In the genomic region with DNA sequence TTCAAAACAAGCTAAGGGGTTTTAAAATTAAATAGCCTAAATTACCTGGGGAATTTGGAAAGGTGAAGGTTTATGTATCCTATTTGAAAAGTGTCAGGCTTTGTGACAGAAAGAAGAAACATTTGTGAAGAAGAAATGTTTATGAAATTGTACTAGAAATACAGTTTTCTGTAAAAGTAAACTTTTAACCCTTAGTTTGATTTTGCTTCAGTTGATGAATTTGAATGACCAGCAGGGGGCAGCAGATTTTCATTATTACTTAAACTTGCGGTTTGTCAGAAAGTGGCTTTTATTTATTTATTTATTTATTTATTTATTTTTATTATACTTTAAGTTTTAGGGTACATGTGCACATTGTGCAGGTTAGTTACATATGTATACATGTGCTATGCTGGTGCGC, we compare ENCODE assay signal across 8 cellular contexts. TPM values are rescaled to one million over a fixed set of nuclear protein-coding genes. Genes with fewer than 3 reads are reported as not detected.
A peak's percentile ranks its signal among the peaks of the same experiment; 100 is the strongest.
DNase-seq lines count a peak whose midpoint lies in the region; ATAC-seq, FAIRE-seq and TF ChIP-seq lines count a peak whose summit lies in the region.

No MANE protein-coding gene starts in this region.

- no peaks in the 10 kb centered on the region for H3K27me3 ChIP-seq in pancreas

- no peak overlapping the region for H3K4me3 Mint-ChIP-seq in activated CD4-positive, alpha-beta T cell treated with anti-CD3 and anti-CD28 coated beads for 36 hours

- intact Hi-C loops in activated CD4-positive, alpha-beta T cell treated with anti-CD3 and anti-CD28 coated beads for 36 hours (cut with DNase I, micrococcal nuclease), result loop anchor here in 1 of 2 experiments (10.0 kb wide), 2 partner anchors 674 to 1114 kb away; no protein-coding TSS in a partner anchor
- intact Hi-C loops in pancreas (cut with DNase I), result no loop called here

- no peak for FAIRE-seq in pancreas (lab: Jason Lieb, UNC)

- peak; percentile 19 for TF ChIP-seq CTCF in cardiac fibroblast (IDR thresholded peaks at IDR 0.05; ENCODE audit: low read depth, low read length)
- peak in 3 of 4 donors; percentile 47 to 55 (median 53) for TF ChIP-seq CTCF in pancreas (IDR thresholded peaks at IDR 0.05)

- H3K4me1 ChIP-seq in pancreas, result no peaks in the 10 kb centered on the region

- H3K27ac ChIP-seq in pancreas, result no peak overlapping the region

- H3K36me3 Mint-ChIP-seq in activated CD4-positive, alpha-beta T cell treated with anti-CD3 and anti-CD28 coated beads for 36 hours (ENCODE audit: low read depth), result peaks cover 58% of the 10 kb centered on the region

- CTCF ChIA-PET in activated CD4-positive, alpha-beta T cell treated with anti-CD3 and anti-CD28 coated beads for 36 hours (lab: Charles Lee), result interaction anchor here (0.6 to 1.9 kb wide), 7 partner anchors 8 to 1086 kb away, joined by 3 to 6 read pairs (median 3); no protein-coding TSS in a partner anchor

- no peaks in the 10 kb centered on the region for H3K9me3 ChIP-seq in pancreas

- no peaks in the 10 kb centered on the region for H3K4me1 Mint-ChIP-seq in activated CD4-positive, alpha-beta T cell treated with anti-CD3 and anti-CD28 coated beads for 36 hours

- WGBS in pancreas, 2 donors, result 21 to 36% methylated on average over 1 of the region's 2 CpGs

- POLR2A ChIA-PET in activated CD4-positive, alpha-beta T cell treated with anti-CD3 and anti-CD28 coated beads for 36 hours (lab: Charles Lee), result no interaction called here

- no peak overlapping the region for H3K4me3 ChIP-seq in cardiac fibroblast (replicated peaks in 1 of 2; ENCODE audit: low read depth in 2 of 2, low read length in 2 of 2)
- no peak overlapping the region for H3K4me3 ChIP-seq in pancreas

- peaks cover 2% of the 10 kb centered on the region for H3K9me3 Mint-ChIP-seq in activated CD4-positive, alpha-beta T cell treated with anti-CD3 and anti-CD28 coated beads for 36 hours (ENCODE audit: low read depth)

- DNase-seq in activated CD4-positive, alpha-beta T cell treated with anti-CD3 and anti-CD28 coated beads for 36 hours, result peak; percentile 52
- DNase-seq in activated CD4-positive, alpha-beta T cell treated with anti-CD3 and anti-CD28 coated beads, Interleukin-2, amount 50 U/mL, for 1 hour, result no peak
- DNase-seq in NCI-H2171 treated with DMSO at 0.1 percent for 48 hours (lab: John Stamatoyannopoulos, UW), result peak; percentile 29
- DNase-seq in cardiac fibroblast (ENCODE audit: low read depth in 2 of 2), result peak; percentile 71 to 80
- peak in 1 of 6 donors; percentile 21 for DNase-seq in pancreas
- no peak for DNase-seq in D341Med (ENCODE audit: low spot score)

- ATAC-seq in activated CD4-positive, alpha-beta T cell treated with anti-CD3 and anti-CD28 coated beads for 36 hours, result no peak
- ATAC-seq in pancreas (no peak), HG02798 (IDR thresholded peaks at IDR 0.05; ENCODE audit: poor library complexity, unreplicated experiment) (no peak), HG03378 (IDR thresholded peaks at IDR 0.05; ENCODE audit: unreplicated experiment) (no peak)

- H3K27me3 Mint-ChIP-seq in activated CD4-positive, alpha-beta T cell treated with anti-CD3 and anti-CD28 coated beads for 36 hours, result no peaks in the 10 kb centered on the region

- no peak overlapping the region for H3K27ac Mint-ChIP-seq in activated CD4-positive, alpha-beta T cell treated with anti-CD3 and anti-CD28 coated beads for 36 hours

- H3K36me3 ChIP-seq in pancreas, result peaks cover 0 to 18% (median 0%) of the 10 kb centered on the region in 3 donors

RNA-seq across cellular contexts. Expression of a gene that starts 58.1 kb away (rescaled TPM):
- total RNA-seq in activated CD4-positive, alpha-beta T cell treated with anti-CD3 and anti-CD28 coated beads for 36 hours, result 10 to 100 TPM; 55.4 to 77.5 TPM
- 10 to 100 TPM; 27.1 to 48.0 (median 36.1) TPM for total RNA-seq in pancreas
- 10 to 100 TPM in 1 of 2 donors, 1 to 10 TPM in 1; 6.1 to 13.3 TPM for polyA plus RNA-seq in pancreas

Comparison
In these comparisons a context has a peak if more than half of its experiments do, and no peak if none do; other contexts are left out.
1. DNase-seq: peak in activated CD4-positive, alpha-beta T cell treated with anti-CD3 and anti-CD28 coated beads for 36 hours (single experiment), NCI-H2171 treated with DMSO at 0.1 percent for 48 hours (single experiment) and cardiac fibroblast (2 of 2); none in activated CD4-positive, alpha-beta T cell treated with anti-CD3 and anti-CD28 coated beads, Interleukin-2, amount 50 U/mL, for 1 hour (single experiment) and D341Med (single experiment).